ENCODE assay signal across 9 cellular contexts in genomic region chr1:94258873-94259331, GRCh38. TPM values are rescaled to one million over a fixed set of nuclear protein-coding genes. Genes with fewer than 3 reads are reported as not detected.
DNase-seq lines count a peak whose midpoint lies in the region; ATAC-seq and TF ChIP-seq lines count a peak whose summit lies in the region.
"Had no signal": no experiment of that assay in that cellular context is flagged by ENCODE, and none has a peak within 500 bp of the region (broad histone marks: within the 10 kb centered on the region; RNA-seq: fewer than 3 reads in every experiment).

No MANE protein-coding gene starts in this region.

- H3K36me3 ChIP-seq in RWPE2 (ENCODE audit: low read depth): no peaks in the 10 kb centered on the region

- no peaks in the 10 kb centered on the region for H3K36me3 Mint-ChIP-seq in activated CD4-positive, alpha-beta T cell treated with anti-CD3 and anti-CD28 coated beads for 36 hours (ENCODE audit: low read depth)

- POLR2A ChIA-PET in activated CD4-positive, alpha-beta T cell treated with anti-CD3 and anti-CD28 coated beads for 36 hours (lab: Charles Lee): no interaction called here

- no peaks in the 10 kb centered on the region for H3K4me1 Mint-ChIP-seq in activated CD4-positive, alpha-beta T cell treated with anti-CD3 and anti-CD28 coated beads for 36 hours

- intact Hi-C loops in activated CD4-positive, alpha-beta T cell treated with anti-CD3 and anti-CD28 coated beads for 36 hours (cut with DNase I, micrococcal nuclease): no loop called here

- H3K9me3 Mint-ChIP-seq in activated CD4-positive, alpha-beta T cell treated with anti-CD3 and anti-CD28 coated beads for 36 hours (ENCODE audit: low read depth): no peaks in the 10 kb centered on the region

- H3K4me3 Mint-ChIP-seq in activated CD4-positive, alpha-beta T cell treated with anti-CD3 and anti-CD28 coated beads for 36 hours: no peak overlapping the region

- H3K27ac ChIP-seq in RWPE2 (ENCODE audit: poor library complexity, severe bottlenecking): peak overlapping the region; percentile 96

- no peaks in the 10 kb centered on the region for H3K27me3 ChIP-seq in RWPE2 (ENCODE audit: insufficient read depth, poor library complexity, severe bottlenecking)

- peaks cover 44% of the 10 kb centered on the region for H3K4me1 ChIP-seq in RWPE2 (ENCODE audit: insufficient read depth, poor library complexity, severe bottlenecking)

- H3K27ac Mint-ChIP-seq in activated CD4-positive, alpha-beta T cell treated with anti-CD3 and anti-CD28 coated beads for 36 hours: no peak overlapping the region

- no peaks in the 10 kb centered on the region for H3K9me3 ChIP-seq in RWPE2 (ENCODE audit: severe bottlenecking)

- TF ChIP-seq CTCF in RWPE2 (IDR thresholded peaks at IDR 0.05; ENCODE audit: poor library complexity, severe bottlenecking) (no peak), fibroblast of mammary gland (conservative IDR thresholded peaks at IDR 0.05; ENCODE audit: control insufficient read depth, insufficient read depth, low read depth, low read length) (no peak), retinal pigment epithelial cell (conservative IDR thresholded peaks at IDR 0.05; ENCODE audit: low read depth, low read length) (no peak)

- ATAC-seq in RWPE2 (ENCODE audit: low read depth) (peak; percentile 92), HG03460 (IDR thresholded peaks at IDR 0.05; ENCODE audit: unreplicated experiment) (no peak), HG03354 (IDR thresholded peaks at IDR 0.05; ENCODE audit: poor library complexity, severe bottlenecking, unreplicated experiment) (no peak)
- ATAC-seq in activated CD4-positive, alpha-beta T cell treated with anti-CD3 and anti-CD28 coated beads for 36 hours: no peak

- CTCF ChIA-PET in activated CD4-positive, alpha-beta T cell treated with anti-CD3 and anti-CD28 coated beads for 36 hours (lab: Charles Lee): interaction anchor here (0.6 kb wide), 1 partner anchor 826 kb away, joined by 3 read pairs; no protein-coding TSS in a partner anchor

- DNase-seq in Daoy (ENCODE audit: low read depth) (peak; percentile 90), RWPE2 (ENCODE audit: low spot score) (peak; percentile 79), fibroblast of mammary gland (ENCODE audit: low read depth) (peak; percentile 99), retinal pigment epithelial cell (ENCODE audit: low read depth) (peak; percentile 78), COR-L47 (lab: John Stamatoyannopoulos, UW) (no peak)
- DNase-seq in activated CD4-positive, alpha-beta T cell treated with anti-CD3 and anti-CD28 coated beads for 36 hours: no peak
- DNase-seq: T-helper 1 cell had no signal

- H3K4me3 ChIP-seq in RWPE2 (ENCODE audit: severe bottlenecking): no peak overlapping the region
- no peak overlapping the region for H3K4me3 ChIP-seq in fibroblast of mammary gland (ENCODE audit: control insufficient read depth, low read depth, low read length)
- no peak overlapping the region for H3K4me3 ChIP-seq in retinal pigment epithelial cell (ENCODE audit: low read length)

- peaks cover 26% of the 10 kb centered on the region for H3K27me3 Mint-ChIP-seq in activated CD4-positive, alpha-beta T cell treated with anti-CD3 and anti-CD28 coated beads for 36 hours

RNA-seq across cellular contexts. Expression of gene ARHGAP29, which starts 21.5 kb away (rescaled TPM):
- total RNA-seq in Daoy (2014; rRNA removed; shearing (Covaris generic)): 54.6 and 54.9 TPM in 2 replicates
- total RNA-seq in activated CD4-positive, alpha-beta T cell treated with anti-CD3 and anti-CD28 coated beads for 36 hours: under 1 TPM; 0.21 to 0.23 TPM

Comparison
In these comparisons a context has a peak if more than half of its experiments do, and no peak if none do; other contexts are left out.
1. DNase-seq: peak in Daoy (single experiment), RWPE2 (single experiment), fibroblast of mammary gland (single experiment) and retinal pigment epithelial cell (single experiment); none in activated CD4-positive, alpha-beta T cell treated with anti-CD3 and anti-CD28 coated beads for 36 hours (single experiment) and COR-L47 (single experiment).
2. RNA of gene ARHGAP29, which starts 21.5 kb away (total RNA-seq): 54.6 to 54.9 TPM in Daoy; 0.21 to 0.23 TPM in activated CD4-positive, alpha-beta T cell treated with anti-CD3 and anti-CD28 coated beads for 36 hours; every median in the first group is over 10 times any median in the second.